ENCODE assay signal across 1 cellular context in the genomic region with DNA sequence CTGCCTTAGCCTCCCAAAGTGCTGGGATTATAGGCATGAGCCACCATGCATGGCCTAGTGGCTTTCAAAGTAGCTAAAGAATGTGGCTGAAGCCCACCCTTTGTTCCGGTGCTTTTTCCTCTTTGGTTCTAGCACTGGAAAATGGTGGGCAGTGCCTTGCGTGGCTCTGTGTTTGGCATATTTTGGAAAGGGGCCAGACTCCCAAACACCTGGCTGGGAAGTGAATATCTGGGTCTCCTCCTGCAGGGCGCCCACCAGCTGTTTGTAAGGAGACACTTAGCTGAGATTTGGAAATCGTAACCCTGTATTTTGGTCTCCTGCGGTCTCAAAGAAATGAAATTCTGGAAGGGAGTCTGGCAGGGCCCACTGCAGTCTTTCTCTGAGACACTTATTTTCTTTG.
TF ChIP-seq lines count a peak whose summit lies in the region.

No MANE protein-coding gene starts in this region.

TF ChIP-seq in GM23338, 12 proteins besides CTCF, POLR2A, EP300 and RAD21 (continued from another document):
- TF ChIP-seq, protein P1, sequence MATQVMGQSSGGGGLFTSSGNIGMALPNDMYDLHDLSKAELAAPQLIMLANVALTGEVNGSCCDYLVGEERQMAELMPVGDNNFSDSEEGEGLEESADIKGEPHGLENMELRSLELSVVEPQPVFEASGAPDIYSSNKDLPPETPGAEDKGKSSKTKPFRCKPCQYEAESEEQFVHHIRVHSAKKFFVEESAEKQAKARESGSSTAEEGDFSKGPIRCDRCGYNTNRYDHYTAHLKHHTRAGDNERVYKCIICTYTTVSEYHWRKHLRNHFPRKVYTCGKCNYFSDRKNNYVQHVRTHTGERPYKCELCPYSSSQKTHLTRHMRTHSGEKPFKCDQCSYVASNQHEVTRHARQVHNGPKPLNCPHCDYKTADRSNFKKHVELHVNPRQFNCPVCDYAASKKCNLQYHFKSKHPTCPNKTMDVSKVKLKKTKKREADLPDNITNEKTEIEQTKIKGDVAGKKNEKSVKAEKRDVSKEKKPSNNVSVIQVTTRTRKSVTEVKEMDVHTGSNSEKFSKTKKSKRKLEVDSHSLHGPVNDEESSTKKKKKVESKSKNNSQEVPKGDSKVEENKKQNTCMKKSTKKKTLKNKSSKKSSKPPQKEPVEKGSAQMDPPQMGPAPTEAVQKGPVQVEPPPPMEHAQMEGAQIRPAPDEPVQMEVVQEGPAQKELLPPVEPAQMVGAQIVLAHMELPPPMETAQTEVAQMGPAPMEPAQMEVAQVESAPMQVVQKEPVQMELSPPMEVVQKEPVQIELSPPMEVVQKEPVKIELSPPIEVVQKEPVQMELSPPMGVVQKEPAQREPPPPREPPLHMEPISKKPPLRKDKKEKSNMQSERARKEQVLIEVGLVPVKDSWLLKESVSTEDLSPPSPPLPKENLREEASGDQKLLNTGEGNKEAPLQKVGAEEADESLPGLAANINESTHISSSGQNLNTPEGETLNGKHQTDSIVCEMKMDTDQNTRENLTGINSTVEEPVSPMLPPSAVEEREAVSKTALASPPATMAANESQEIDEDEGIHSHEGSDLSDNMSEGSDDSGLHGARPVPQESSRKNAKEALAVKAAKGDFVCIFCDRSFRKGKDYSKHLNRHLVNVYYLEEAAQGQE (IDR thresholded peaks at IDR 0.05; ENCODE audit: unreplicated experiment) = no peak
- TF ChIP-seq NANOG (IDR thresholded peaks at IDR 0.05; ENCODE audit: borderline replicate concordance) (no peak), STAT1 (IDR thresholded peaks at IDR 0.05; ENCODE audit: unreplicated experiment) (no peak), ZNF114 (CRISPR knock-in tag; IDR thresholded peaks at IDR 0.05) (no peak), POLR2AphosphoS5 (IDR thresholded peaks at IDR 0.05; ENCODE audit: low read depth) (no peak), EZH2phosphoT487 (IDR thresholded peaks at IDR 0.05; ENCODE audit: unreplicated experiment) (no peak), EZH2 (IDR thresholded peaks at IDR 0.05; ENCODE audit: low read depth, unreplicated experiment) (no peak), CREB1 (CRISPR knock-in tag; IDR thresholded peaks at IDR 0.05; ENCODE audit: low read depth) (no peak), ZNF331 (CRISPR knock-in tag; IDR thresholded peaks at IDR 0.05; ENCODE audit: low read depth) (no peak)
- TF ChIP-seq, protein P2, sequence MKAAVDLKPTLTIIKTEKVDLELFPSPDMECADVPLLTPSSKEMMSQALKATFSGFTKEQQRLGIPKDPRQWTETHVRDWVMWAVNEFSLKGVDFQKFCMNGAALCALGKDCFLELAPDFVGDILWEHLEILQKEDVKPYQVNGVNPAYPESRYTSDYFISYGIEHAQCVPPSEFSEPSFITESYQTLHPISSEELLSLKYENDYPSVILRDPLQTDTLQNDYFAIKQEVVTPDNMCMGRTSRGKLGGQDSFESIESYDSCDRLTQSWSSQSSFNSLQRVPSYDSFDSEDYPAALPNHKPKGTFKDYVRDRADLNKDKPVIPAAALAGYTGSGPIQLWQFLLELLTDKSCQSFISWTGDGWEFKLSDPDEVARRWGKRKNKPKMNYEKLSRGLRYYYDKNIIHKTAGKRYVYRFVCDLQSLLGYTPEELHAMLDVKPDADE (IDR thresholded peaks at IDR 0.05) = no peak
- TF ChIP-seq, protein P3, sequence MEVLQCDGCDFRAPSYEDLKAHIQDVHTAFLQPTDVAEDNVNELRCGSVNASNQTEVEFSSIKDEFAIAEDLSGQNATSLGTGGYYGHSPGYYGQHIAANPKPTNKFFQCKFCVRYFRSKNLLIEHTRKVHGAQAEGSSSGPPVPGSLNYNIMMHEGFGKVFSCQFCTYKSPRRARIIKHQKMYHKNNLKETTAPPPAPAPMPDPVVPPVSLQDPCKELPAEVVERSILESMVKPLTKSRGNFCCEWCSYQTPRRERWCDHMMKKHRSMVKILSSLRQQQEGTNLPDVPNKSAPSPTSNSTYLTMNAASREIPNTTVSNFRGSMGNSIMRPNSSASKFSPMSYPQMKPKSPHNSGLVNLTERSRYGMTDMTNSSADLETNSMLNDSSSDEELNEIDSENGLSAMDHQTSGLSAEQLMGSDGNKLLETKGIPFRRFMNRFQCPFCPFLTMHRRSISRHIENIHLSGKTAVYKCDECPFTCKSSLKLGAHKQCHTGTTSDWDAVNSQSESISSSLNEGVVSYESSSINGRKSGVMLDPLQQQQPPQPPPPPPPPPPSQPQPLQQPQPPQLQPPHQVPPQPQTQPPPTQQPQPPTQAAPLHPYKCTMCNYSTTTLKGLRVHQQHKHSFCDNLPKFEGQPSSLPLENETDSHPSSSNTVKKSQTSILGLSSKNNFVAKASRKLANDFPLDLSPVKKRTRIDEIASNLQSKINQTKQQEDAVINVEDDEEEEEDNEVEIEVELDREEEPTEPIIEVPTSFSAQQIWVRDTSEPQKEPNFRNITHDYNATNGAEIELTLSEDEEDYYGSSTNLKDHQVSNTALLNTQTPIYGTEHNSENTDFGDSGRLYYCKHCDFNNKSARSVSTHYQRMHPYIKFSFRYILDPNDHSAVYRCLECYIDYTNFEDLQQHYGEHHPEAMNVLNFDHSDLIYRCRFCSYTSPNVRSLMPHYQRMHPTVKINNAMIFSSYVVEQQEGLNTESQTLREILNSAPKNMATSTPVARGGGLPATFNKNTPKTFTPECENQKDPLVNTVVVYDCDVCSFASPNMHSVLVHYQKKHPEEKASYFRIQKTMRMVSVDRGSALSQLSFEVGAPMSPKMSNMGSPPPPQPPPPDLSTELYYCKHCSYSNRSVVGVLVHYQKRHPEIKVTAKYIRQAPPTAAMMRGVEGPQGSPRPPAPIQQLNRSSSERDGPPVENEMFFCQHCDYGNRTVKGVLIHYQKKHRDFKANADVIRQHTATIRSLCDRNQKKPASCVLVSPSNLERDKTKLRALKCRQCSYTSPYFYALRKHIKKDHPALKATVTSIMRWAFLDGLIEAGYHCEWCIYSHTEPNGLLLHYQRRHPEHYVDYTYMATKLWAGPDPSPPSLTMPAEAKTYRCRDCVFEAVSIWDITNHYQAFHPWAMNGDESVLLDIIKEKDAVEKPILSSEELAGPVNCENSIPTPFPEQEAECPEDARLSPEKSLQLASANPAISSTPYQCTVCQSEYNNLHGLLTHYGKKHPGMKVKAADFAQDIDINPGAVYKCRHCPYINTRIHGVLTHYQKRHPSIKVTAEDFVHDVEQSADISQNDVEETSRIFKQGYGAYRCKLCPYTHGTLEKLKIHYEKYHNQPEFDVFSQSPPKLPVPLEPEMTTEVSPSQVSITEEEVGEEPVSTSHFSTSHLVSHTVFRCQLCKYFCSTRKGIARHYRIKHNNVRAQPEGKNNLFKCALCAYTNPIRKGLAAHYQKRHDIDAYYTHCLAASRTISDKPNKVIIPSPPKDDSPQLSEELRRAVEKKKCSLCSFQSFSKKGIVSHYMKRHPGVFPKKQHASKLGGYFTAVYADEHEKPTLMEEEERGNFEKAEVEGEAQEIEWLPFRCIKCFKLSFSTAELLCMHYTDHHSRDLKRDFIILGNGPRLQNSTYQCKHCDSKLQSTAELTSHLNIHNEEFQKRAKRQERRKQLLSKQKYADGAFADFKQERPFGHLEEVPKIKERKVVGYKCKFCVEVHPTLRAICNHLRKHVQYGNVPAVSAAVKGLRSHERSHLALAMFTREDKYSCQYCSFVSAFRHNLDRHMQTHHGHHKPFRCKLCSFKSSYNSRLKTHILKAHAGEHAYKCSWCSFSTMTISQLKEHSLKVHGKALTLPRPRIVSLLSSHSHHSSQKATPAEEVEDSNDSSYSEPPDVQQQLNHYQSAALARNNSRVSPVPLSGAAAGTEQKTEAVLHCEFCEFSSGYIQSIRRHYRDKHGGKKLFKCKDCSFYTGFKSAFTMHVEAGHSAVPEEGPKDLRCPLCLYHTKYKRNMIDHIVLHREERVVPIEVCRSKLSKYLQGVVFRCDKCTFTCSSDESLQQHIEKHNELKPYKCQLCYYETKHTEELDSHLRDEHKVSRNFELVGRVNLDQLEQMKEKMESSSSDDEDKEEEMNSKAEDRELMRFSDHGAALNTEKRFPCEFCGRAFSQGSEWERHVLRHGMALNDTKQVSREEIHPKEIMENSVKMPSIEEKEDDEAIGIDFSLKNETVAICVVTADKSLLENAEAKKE (CRISPR knock-in tag; IDR thresholded peaks at IDR 0.05) = no peak
TF ChIP-seq in GM23338: peak in this region for 0.
